19 cellular contexts compared by ENCODE assay signal in genomic region chr6:85394853-85395538, GRCh38. TPM values are rescaled to one million over a fixed set of nuclear protein-coding genes. Genes with fewer than 3 reads are reported as not detected.
DNase-seq lines count a peak whose midpoint lies in the region; ATAC-seq and TF ChIP-seq lines count a peak whose summit lies in the region.
"Had no signal": no experiment of that assay in that cellular context is flagged by ENCODE, and none has a peak within 500 bp of the region (broad histone marks: within the 10 kb centered on the region; RNA-seq: fewer than 3 reads in every experiment).

No MANE protein-coding gene starts in this region.

- dilution Hi-C loops in IMR-90 (cut with HindIII; ENCODE audit: low sequenced_read_pairs, unreplicated experiment) = no loop called here

- no peaks in the 10 kb centered on the region for H3K27me3 ChIP-seq in IMR-90 (ENCODE audit: control insufficient read depth, insufficient read depth, low read length)

- 0 out of 2 replicates have a peak, but pooled peaks cover 3% of the 10 kb centered on the region for H3K9me3 ChIP-seq in IMR-90 (ENCODE audit: control insufficient read depth, insufficient read depth, low read length)
- H3K9me3 ChIP-seq: thoracic aorta had no signal

- peaks cover 2 to 6% of the 10 kb centered on the region in 2 donors for H3K9me3 Mint-ChIP-seq in activated T-cell treated with anti-CD3 and anti-CD28 coated beads, Interleukin-2, amount 50 U/mL, for 72 hours

- no peak for TF ChIP-seq CTCF in IMR-90 (conservative IDR thresholded peaks at IDR 0.05; ENCODE audit: low read depth, low read length)
- no peak for TF ChIP-seq CTCF in astrocyte of the cerebellum (IDR thresholded peaks at IDR 0.05; ENCODE audit: low read depth, low read length, missing control alignments)

- H2BK5ac ChIP-seq in IMR-90 (ENCODE audit: low read depth, low read length, poor library complexity, severe bottlenecking) = no peak overlapping the region

- TF ChIP-seq RAD21 in IMR-90 (IDR thresholded peaks at IDR 0.05; ENCODE audit: low read length) = no peak

- H3K79me1 ChIP-seq in IMR-90 (ENCODE audit: low read depth in 1 of 2, low read length in 2 of 2) = no peaks in the 10 kb centered on the region

- H3K4me2 ChIP-seq in IMR-90 (ENCODE audit: low read depth, low read length) = no peak overlapping the region

- H2BK20ac ChIP-seq in IMR-90 (ENCODE audit: low read depth, low read length) = no peak overlapping the region

- intact Hi-C loops in IMR-90 (cut with micrococcal nuclease) (no loop called here), sciatic nerve (cut with DNase I) (no loop called here), posterior vena cava (cut with DNase I) (no loop called here)

- ATAC-seq in IMR-90 (ENCODE audit: low read depth) (peak; percentile 34; the same call in 1 of the 2 replicates), left lobe of liver (peak; percentile 55), sciatic nerve (peak; percentile 22)
- no peak for ATAC-seq in activated T-cell treated with anti-CD3 and anti-CD28 coated beads, Interleukin-2, amount 50 U/mL, for 72 hours (replicated peaks in 1 of 2)
- ATAC-seq: activated CD8-positive, alpha-beta memory T cell treated with anti-CD3 and anti-CD28 coated beads, Interleukin-2, amount 10 ng/mL, durations not matched to agents 7 days and 5 days; stimulated activated naive B cell treated with anti-CD40 and anti-IgM and Interleukin-4, amounts not matched to agents 10 μg/mL and 1 μg/mL and 100 μg/mL, for 72 hours had no signal

- H3K9me1 ChIP-seq in IMR-90 (ENCODE audit: insufficient read depth, low read length) = peaks cover 5% of the 10 kb centered on the region; the same call in 1 of the 2 replicates

- H3K4ac ChIP-seq in IMR-90 (ENCODE audit: low read depth, low read length) = no peak overlapping the region

- in situ Hi-C loops in IMR-90 (cut with MboI; ENCODE audit: low sequenced_read_pairs) = no loop called here
- in situ Hi-C loops in astrocyte of the cerebellum (cut with HindIII; ENCODE audit: low sequenced_read_pairs) = no loop called here

- no peak overlapping the region for H3K14ac ChIP-seq in IMR-90 (replicated peaks; ENCODE audit: low read depth, low read length)

- H3K4me1 ChIP-seq in IMR-90 (ENCODE audit: control insufficient read depth, insufficient read depth, low read length) = peaks cover 9% of the 10 kb centered on the region

- H3K18ac ChIP-seq in IMR-90 (ENCODE audit: low read depth, low read length) = no peak overlapping the region

- TF ChIP-seq POLR2A in IMR-90 (IDR thresholded peaks at IDR 0.05; ENCODE audit: low read depth, low read length) = no peak

- no peak overlapping the region for H2AK9ac ChIP-seq in IMR-90 (replicated peaks; ENCODE audit: low read depth, low read length, poor library complexity)

- CTCF ChIA-PET in IMR-90 (lab: Yijun Ruan, JAX) = no interaction called here

- no peak overlapping the region for H2BK120ac ChIP-seq in IMR-90 (ENCODE audit: low read depth, low read length)

- WGBS in IMR-90 (ENCODE audit: extremely low coverage in 2 of 2, insufficient read length in 1 of 2), 2 experiments = 89% methylated on average over 1 of the region's 1 CpG; no CpG with 5 or more reads in 1 of the 2 experiments

- H3K4me1 Mint-ChIP-seq in activated T-cell treated with anti-CD3 and anti-CD28 coated beads, Interleukin-2, amount 50 U/mL, for 72 hours (ENCODE audit: low read depth) = peaks cover 8% of the 10 kb centered on the region
- H3K4me1 Mint-ChIP-seq: stimulated activated naive B cell treated with anti-CD40 and anti-IgM and Interleukin-4, amounts not matched to agents 10 μg/mL and 1 μg/mL and 100 μg/mL, for 72 hours had no signal

- no peak overlapping the region; the same call in 1 of the 2 replicates for H2AK5ac ChIP-seq in IMR-90 (ENCODE audit: low read depth, low read length)

- no peak overlapping the region for H3K23ac ChIP-seq in IMR-90 (ENCODE audit: low read depth, low read length)

- no peaks in the 10 kb centered on the region for H4K20me1 ChIP-seq in IMR-90 (ENCODE audit: insufficient read depth, low read length)

- H2AFZ ChIP-seq in IMR-90 (replicated peaks; ENCODE audit: low read length, poor library complexity) = peak overlapping the region; percentile 34

- BruUV-seq in IMR-90 (replicated peaks; lab: Mats Ljungman, UMichigan) = no TSS peak

- H3K4me3 ChIP-seq in IMR-90 (ENCODE audit: insufficient read depth, low read depth, low read length) (no peak overlapping the region), astrocyte of the cerebellum (ENCODE audit: low read depth, low read length) (no peak overlapping the region)
- H3K4me3 ChIP-seq: left ventricle myocardium inferior, thoracic aorta had no signal

- no peak overlapping the region for H3K4me3 Mint-ChIP-seq in activated T-cell treated with anti-CD3 and anti-CD28 coated beads, Interleukin-2, amount 50 U/mL, for 72 hours
- H3K4me3 Mint-ChIP-seq: activated CD8-positive, alpha-beta memory T cell treated with anti-CD3 and anti-CD28 coated beads, Interleukin-2, amount 10 ng/mL, durations not matched to agents 7 days and 5 days; stimulated activated naive B cell treated with anti-CD40 and anti-IgM and Interleukin-4, amounts not matched to agents 10 μg/mL and 1 μg/mL and 100 μg/mL, for 72 hours had no signal

- no peak overlapping the region for H4K91ac ChIP-seq in IMR-90 (ENCODE audit: insufficient read depth, low read depth, low read length)

- H3K56ac ChIP-seq in IMR-90 (ENCODE audit: extremely low read depth, insufficient read depth, low read length) = no peak overlapping the region

- DNase-seq in IMR-90 (peak; percentile 47), astrocyte of the cerebellum (ENCODE audit: low read depth) (peak; percentile 42), left lobe of liver (ENCODE audit: low spot score) (no peak), sciatic nerve (ENCODE audit: low spot score) (no peak), GOT3 (lab: John Stamatoyannopoulos, UW) (no peak), posterior vena cava (ENCODE audit: low spot score) (no peak)
- no peak for DNase-seq in activated T-cell treated with anti-CD3 and anti-CD28 coated beads, Interleukin-2, amount 50 U/mL, for 72 hours
- DNase-seq: activated CD8-positive, alpha-beta memory T cell treated with anti-CD3 and anti-CD28 coated beads, Interleukin-2, amount 10 ng/mL, durations not matched to agents 7 days and 5 days; AML-193; EL; erythroblast; glutamatergic neuron; left ventricle myocardium inferior; MM.1S; NCI-H1694 treated with DMSO at 0.1 percent for 48 hours; NCI-H446 treated with DMSO at 0.1 percent for 48 hours; stimulated activated naive B cell treated with anti-CD40 and anti-IgM and Interleukin-4, amounts not matched to agents 10 μg/mL and 1 μg/mL and 100 μg/mL, for 72 hours had no signal

- H4K5ac ChIP-seq in IMR-90 (ENCODE audit: low read depth, low read length) = no peak overlapping the region

- H3K9ac ChIP-seq in IMR-90 (ENCODE audit: low read depth, low read length) = no peak overlapping the region

- peak overlapping the region; percentile 20; the same call in 1 of the 3 replicates for H2BK15ac ChIP-seq in IMR-90 (ENCODE audit: low read depth, low read length)

- H3K36me3 ChIP-seq in IMR-90 (ENCODE audit: control insufficient read depth, insufficient read depth, low read length) = no peaks in the 10 kb centered on the region
- H3K36me3 ChIP-seq: left ventricle myocardium inferior, thoracic aorta had no signal

- peaks cover 0 to 3% of the 10 kb centered on the region in 2 donors for H3K36me3 Mint-ChIP-seq in activated T-cell treated with anti-CD3 and anti-CD28 coated beads, Interleukin-2, amount 50 U/mL, for 72 hours (ENCODE audit: insufficient read depth in 2 of 2)
- H3K36me3 Mint-ChIP-seq: stimulated activated naive B cell treated with anti-CD40 and anti-IgM and Interleukin-4, amounts not matched to agents 10 μg/mL and 1 μg/mL and 100 μg/mL, for 72 hours had no signal

- no peak overlapping the region for H3K27ac ChIP-seq in IMR-90 (ENCODE audit: insufficient read depth, low read length)
- H3K27ac ChIP-seq: left ventricle myocardium inferior, thoracic aorta had no signal

- H3K27me3 Mint-ChIP-seq in activated T-cell treated with anti-CD3 and anti-CD28 coated beads, Interleukin-2, amount 50 U/mL, for 72 hours (ENCODE audit: low read depth) = no peaks in the 10 kb centered on the region
- H3K27me3 Mint-ChIP-seq: activated CD8-positive, alpha-beta memory T cell treated with anti-CD3 and anti-CD28 coated beads, Interleukin-2, amount 10 ng/mL, durations not matched to agents 7 days and 5 days had no signal

- H3K27ac Mint-ChIP-seq in activated T-cell treated with anti-CD3 and anti-CD28 coated beads, Interleukin-2, amount 50 U/mL, for 72 hours = no peak overlapping the region
- H3K27ac Mint-ChIP-seq: activated CD8-positive, alpha-beta memory T cell treated with anti-CD3 and anti-CD28 coated beads, Interleukin-2, amount 10 ng/mL, durations not matched to agents 7 days and 5 days; activated T-helper 2 cell treated with anti-CD3 and anti-CD28 coated beads, Interferon-gamma antibody, Interleukin-2, Interleukin-4, amounts not matched to agents 10 μg/mL and 5 μg/mL and 100 μg/mL, durations not matched to agents 14 hours and 24 hours and 36 hours; stimulated activated naive B cell treated with anti-CD40 and anti-IgM and Interleukin-4, amounts not matched to agents 10 μg/mL and 1 μg/mL and 100 μg/mL, for 72 hours had no signal

- no peak overlapping the region for H4K8ac ChIP-seq in IMR-90 (ENCODE audit: low read depth in 2 of 2, low read length in 2 of 2)

- POLR2A ChIA-PET in IMR-90 (lab: Charles Lee; ENCODE audit: unreplicated experiment) = no interaction called here

TF ChIP-seq in IMR-90, 13 proteins besides CTCF, POLR2A, EP300 and RAD21 (continues in another document):
- TF ChIP-seq CHD1 (IDR thresholded peaks at IDR 0.05; ENCODE audit: low read depth, low read length) (no peak), MAFK (IDR thresholded peaks at IDR 0.05; ENCODE audit: low read depth, low read length) (no peak), FOS (IDR thresholded peaks at IDR 0.05; ENCODE audit: low read depth, low read length) (no peak), NFE2L2 (IDR thresholded peaks at IDR 0.05; ENCODE audit: low read depth, low read length) (no peak), BHLHE40 (IDR thresholded peaks at IDR 0.05; ENCODE audit: low read depth, low read length) (no peak), RCOR1 (IDR thresholded peaks at IDR 0.05; ENCODE audit: insufficient replicate concordance, low read length) (no peak), CEBPB (IDR thresholded peaks at IDR 0.05; ENCODE audit: low read depth, low read length) (no peak), SMC3 (IDR thresholded peaks at IDR 0.05; ENCODE audit: low read depth, low read length) (no peak)

RNA-seq across cellular contexts. Expression of gene NT5E, which starts 54.9 kb away (rescaled TPM):
- total RNA-seq in IMR-90 (2012; rRNA removed) (280 and 281 TPM in 2 replicates), left lobe of liver (29.9 TPM), sciatic nerve (52.7 TPM), posterior vena cava (10 to 100 TPM; 43.8 to 53.2 TPM)
- 153 and 178 TPM in 2 replicates for polyA plus RNA-seq in IMR-90 (2012; rRNA removed)
- 55.3 and 126 TPM in 2 replicates for polyA plus RNA-seq in IMR-90 (2012; cell fraction: cytosol; rRNA removed)
- polyA plus RNA-seq in IMR-90 (2012; cell fraction: nucleus; rRNA removed; ENCODE audit: low replicate concordance) = 66.2 and 102 TPM in 2 replicates
- 10 to 100 TPM in 1 of 2 donors, 1 to 10 TPM in 1; 6.2 to 13.1 TPM for total RNA-seq in activated T-cell treated with anti-CD3 and anti-CD28 coated beads, Interleukin-2, amount 50 U/mL, for 72 hours

Comparison
In these comparisons a context has a peak if more than half of its experiments do, and no peak if none do; other contexts are left out.
1. ATAC-seq: peak in IMR-90 (single experiment), left lobe of liver (single experiment) and sciatic nerve (single experiment); none in activated T-cell treated with anti-CD3 and anti-CD28 coated beads, Interleukin-2, amount 50 U/mL, for 72 hours (0 of 2).
2. DNase-seq: peak in IMR-90 (single experiment) and astrocyte of the cerebellum (single experiment); none in left lobe of liver (single experiment), sciatic nerve (single experiment), activated T-cell treated with anti-CD3 and anti-CD28 coated beads, Interleukin-2, amount 50 U/mL, for 72 hours (0 of 2), GOT3 (single experiment) and posterior vena cava (single experiment).